1 cellular context compared by ENCODE assay signal in genomic region chr12:49967042-49967776, GRCh38.
A peak's percentile ranks its signal among the peaks of the same experiment; 100 is the strongest.
TF ChIP-seq lines count a peak whose summit lies in the region.

No MANE protein-coding gene starts in this region.

TF ChIP-seq in HEK293, 187 proteins besides CTCF, POLR2A, EP300 and RAD21 (continued from another document and continues in another):
- TF ChIP-seq ZBTB10 (tag by site-specific recombination; IDR thresholded peaks at IDR 0.05) (peak; percentile 92), ZNF324 (tag by site-specific recombination; IDR thresholded peaks at IDR 0.05) (peak; percentile 64; the same call in 1 of the 2 replicates), ZNF677 (tag by site-specific recombination; IDR thresholded peaks at IDR 0.05) (no peak), FEZF1 (tag by site-specific recombination; IDR thresholded peaks at IDR 0.05) (no peak), GLIS2 (tag by site-specific recombination; IDR thresholded peaks at IDR 0.05) (peak; percentile 95), BCL11A (tag by site-specific recombination; IDR thresholded peaks at IDR 0.05; ENCODE audit: low read depth) (peak; percentile 68; the same call in 1 of the 2 replicates), ZNF449 (tag by site-specific recombination; IDR thresholded peaks at IDR 0.05) (no peak; the same call in none of the 2 replicates), ZNF639 (tag by site-specific recombination; IDR thresholded peaks at IDR 0.05) (0 out of 2 replicates have a peak, but pooled peaks have one; percentile 44), ZSCAN4 (tag by site-specific recombination; IDR thresholded peaks at IDR 0.05) (peak; percentile 96), ZNF335 (tag by site-specific recombination; conservative IDR thresholded peaks at IDR 0.05) (peak; percentile 79), ZNF19 (tag by site-specific recombination; IDR thresholded peaks at IDR 0.05; ENCODE audit: low read depth) (no peak), ZFP41 (tag by site-specific recombination; IDR thresholded peaks at IDR 0.05; ENCODE audit: borderline replicate concordance) (no peak), HIC1 (tag by site-specific recombination; IDR thresholded peaks at IDR 0.05) (peak; percentile 79), ZNF776 (tag by site-specific recombination; IDR thresholded peaks at IDR 0.05; ENCODE audit: borderline replicate concordance) (no peak), ZNF248 (tag by site-specific recombination; IDR thresholded peaks at IDR 0.05) (0 out of 2 replicates have a peak, but pooled peaks have one; percentile 21), ZXDB (tag by site-specific recombination; IDR thresholded peaks at IDR 0.05) (peak; percentile 59; the same call in 1 of the 2 replicates), ZBTB26 (tag by site-specific recombination; optimal IDR thresholded peaks at IDR 0.05) (peak; percentile 91), ZNF692 (tag by site-specific recombination; IDR thresholded peaks at IDR 0.05) (peak; percentile 57), SCRT1 (tag by site-specific recombination; IDR thresholded peaks at IDR 0.05; ENCODE audit: borderline replicate concordance) (peak; percentile 89), ZSCAN16 (tag by site-specific recombination; IDR thresholded peaks at IDR 0.05) (no peak), SP2 (tag by site-specific recombination; IDR thresholded peaks at IDR 0.05) (peak; percentile 47), TCF7L2 (IDR thresholded peaks at IDR 0.05; ENCODE audit: borderline replicate concordance, low read depth, low read length) (no peak), ZFP69B (tag by site-specific recombination; IDR thresholded peaks at IDR 0.05) (peak; percentile 9), EGR2 (tag by site-specific recombination; IDR thresholded peaks at IDR 0.05; ENCODE audit: low read depth) (peak; percentile 68), ZNF174 (tag by site-specific recombination; IDR thresholded peaks at IDR 0.05) (no peak), AEBP2 (tag by site-specific recombination; IDR thresholded peaks at IDR 0.05; ENCODE audit: borderline replicate concordance) (no peak), GLIS1 (tag by site-specific recombination; IDR thresholded peaks at IDR 0.05) (peak; percentile 81), ZNF354C (tag by site-specific recombination; IDR thresholded peaks at IDR 0.05; ENCODE audit: borderline replicate concordance, low read depth) (no peak), ZNF530 (tag by site-specific recombination; IDR thresholded peaks at IDR 0.05; ENCODE audit: low read depth) (no peak), IKZF3 (tag by site-specific recombination; IDR thresholded peaks at IDR 0.05) (peak; percentile 78), ZNF433 (tag by site-specific recombination; IDR thresholded peaks at IDR 0.05; ENCODE audit: low read depth) (no peak), ATF2 (tag by site-specific recombination; IDR thresholded peaks at IDR 0.05; ENCODE audit: low read depth) (no peak), SP3 (tag by site-specific recombination; IDR thresholded peaks at IDR 0.05) (peak; percentile 73), ZNF114 (tag by site-specific recombination; IDR thresholded peaks at IDR 0.05) (no peak), ZNF16 (tag by site-specific recombination; IDR thresholded peaks at IDR 0.05; ENCODE audit: low read depth) (no peak), PRDM10 (tag by site-specific recombination; IDR thresholded peaks at IDR 0.05) (peak; percentile 87), ZNF670 (tag by site-specific recombination; IDR thresholded peaks at IDR 0.05; ENCODE audit: low read depth) (no peak)
